In genomic region chr15:80455668-80456442, GRCh38 we compare ENCODE assay signal across 8 cellular contexts. TPM values are rescaled to one million over a fixed set of nuclear protein-coding genes. Genes with fewer than 3 reads are reported as not detected.
A peak's percentile ranks its signal among the peaks of the same experiment; 100 is the strongest.
DNase-seq lines count a peak whose midpoint lies in the region; ATAC-seq lines count a peak whose summit lies in the region.

No MANE protein-coding gene starts in this region.

- no peaks in the 10 kb centered on the region for H3K9me3 ChIP-seq in MG63

- no peak overlapping the region for H3K4me3 Mint-ChIP-seq in activated naive CD8-positive, alpha-beta T cell treated with anti-CD3 and anti-CD28 coated beads for 36 hours

- H3K27me3 Mint-ChIP-seq in activated naive CD8-positive, alpha-beta T cell treated with anti-CD3 and anti-CD28 coated beads for 36 hours = peaks cover 9% of the 10 kb centered on the region

- H3K9me3 Mint-ChIP-seq in activated naive CD8-positive, alpha-beta T cell treated with anti-CD3 and anti-CD28 coated beads for 36 hours = no peaks in the 10 kb centered on the region

- ATAC-seq in HG02973 (IDR thresholded peaks at IDR 0.05; ENCODE audit: unreplicated experiment) = no peak

- H3K27ac Mint-ChIP-seq in activated naive CD8-positive, alpha-beta T cell treated with anti-CD3 and anti-CD28 coated beads for 36 hours = no peak overlapping the region

- DNase-seq in activated gamma-delta T cell treated with Interleukin-2 at 50 U/mL for 16 hours = peak; percentile 49
- DNase-seq in activated gamma-delta T cell (lab: John Stamatoyannopoulos, UW) = no peak
- DNase-seq in MG63 = peak; percentile 61
- peak; percentile 57 for DNase-seq in SK-N-DZ (ENCODE audit: low spot score)
- peak; percentile 43 for DNase-seq in activated naive CD8-positive, alpha-beta T cell treated with anti-CD3 and anti-CD28 coated beads for 36 hours
- peak; percentile 43 to 90 (median 71) for DNase-seq in head of caudate nucleus
- peak; percentile 17 for DNase-seq in pulmonary artery endothelial cell (ENCODE audit: low read depth, low spot score)

- no peaks in the 10 kb centered on the region for H3K36me3 Mint-ChIP-seq in activated naive CD8-positive, alpha-beta T cell treated with anti-CD3 and anti-CD28 coated beads for 36 hours

- peaks cover 2% of the 10 kb centered on the region for H3K4me1 Mint-ChIP-seq in activated naive CD8-positive, alpha-beta T cell treated with anti-CD3 and anti-CD28 coated beads for 36 hours

- no peaks in the 10 kb centered on the region for H3K36me3 ChIP-seq in MG63

- intact Hi-C loops in head of caudate nucleus (cut with DNase I) = loop anchor here (5.0 to 10.0 kb wide), 2 partner anchors 321 to 519 kb away; partner anchors contain the start of gene CEMIP

- no peaks in the 10 kb centered on the region for H3K27me3 ChIP-seq in MG63

- H3K4me3 ChIP-seq in MG63 = no peak overlapping the region

RNA-seq across cellular contexts. Expression of gene ARNT2, which starts 51.7 kb away (rescaled TPM):
- 7.2 and 7.4 TPM in 2 replicates for total RNA-seq in MG63 (2014; rRNA removed; shearing (Covaris generic); ENCODE audit: low replicate concordance)
- 22.8 and 22.9 TPM in 2 replicates for polyA plus RNA-seq in SK-N-DZ (2014; cell fraction: cytosol; rRNA removed)
- 14.1 and 16.6 TPM in 2 replicates for polyA plus RNA-seq in SK-N-DZ (2014; cell fraction: nucleus; rRNA removed)
- not detected for total RNA-seq in activated naive CD8-positive, alpha-beta T cell treated with anti-CD3 and anti-CD28 coated beads for 36 hours
- total RNA-seq in pulmonary artery endothelial cell = under 0.01 and 0.13 TPM in 2 replicates
